In genomic region chr6:110053395-110054240, GRCh38 we compare ENCODE assay signal across 1 cellular context.
TF ChIP-seq lines count a peak whose summit lies in the region.

No MANE protein-coding gene starts in this region.

TF ChIP-seq in GM23338, 12 proteins besides CTCF, POLR2A, EP300 and RAD21 (continued from another document):
- TF ChIP-seq ETS1 (IDR thresholded peaks at IDR 0.05) = no peak
- no peak for TF ChIP-seq ZNF462 (CRISPR knock-in tag; IDR thresholded peaks at IDR 0.05)
- no peak for TF ChIP-seq ZNF114 (CRISPR knock-in tag; IDR thresholded peaks at IDR 0.05)
- no peak for TF ChIP-seq NANOG (IDR thresholded peaks at IDR 0.05; ENCODE audit: borderline replicate concordance)
